ENCODE assay signal across 8 cellular contexts in genomic region chr18:57816208-57816999, GRCh38.
"Had no signal": no experiment of that assay in that cellular context is flagged by ENCODE, and none has a peak within 500 bp of the region (broad histone marks: within the 10 kb centered on the region; RNA-seq: fewer than 3 reads in every experiment).

No MANE protein-coding gene starts in this region.

- H3K4me1 Mint-ChIP-seq: naive B cell had no signal

- H3K27me3 Mint-ChIP-seq: naive B cell had no signal

- H3K4me3 Mint-ChIP-seq: activated naive CD8-positive, alpha-beta T cell; naive B cell; T-helper 1 cell treated with Interleukin-12 subunit alpha and Interleukin-12 subunit beta and Interleukin-4 antibody, amounts not matched to agents 30 μg/mL and 1 μg/mL, for 36 hours had no signal

- H3K27ac Mint-ChIP-seq: activated naive CD8-positive, alpha-beta T cell; naive B cell; T-helper 1 cell treated with Interleukin-12 subunit alpha and Interleukin-12 subunit beta and Interleukin-4 antibody, amounts not matched to agents 30 μg/mL and 1 μg/mL, for 36 hours had no signal

- DNase-seq: activated CD4-positive, CD25-positive, alpha-beta regulatory T cell; activated gamma-delta T cell; activated T-cell treated with anti-CD3 and anti-CD28 coated beads, Interleukin-2, amount 50 U/mL, for 48 hours; aorta; midbrain; naive B cell had no signal
